37 cellular contexts compared by ENCODE assay signal in the genomic region with DNA sequence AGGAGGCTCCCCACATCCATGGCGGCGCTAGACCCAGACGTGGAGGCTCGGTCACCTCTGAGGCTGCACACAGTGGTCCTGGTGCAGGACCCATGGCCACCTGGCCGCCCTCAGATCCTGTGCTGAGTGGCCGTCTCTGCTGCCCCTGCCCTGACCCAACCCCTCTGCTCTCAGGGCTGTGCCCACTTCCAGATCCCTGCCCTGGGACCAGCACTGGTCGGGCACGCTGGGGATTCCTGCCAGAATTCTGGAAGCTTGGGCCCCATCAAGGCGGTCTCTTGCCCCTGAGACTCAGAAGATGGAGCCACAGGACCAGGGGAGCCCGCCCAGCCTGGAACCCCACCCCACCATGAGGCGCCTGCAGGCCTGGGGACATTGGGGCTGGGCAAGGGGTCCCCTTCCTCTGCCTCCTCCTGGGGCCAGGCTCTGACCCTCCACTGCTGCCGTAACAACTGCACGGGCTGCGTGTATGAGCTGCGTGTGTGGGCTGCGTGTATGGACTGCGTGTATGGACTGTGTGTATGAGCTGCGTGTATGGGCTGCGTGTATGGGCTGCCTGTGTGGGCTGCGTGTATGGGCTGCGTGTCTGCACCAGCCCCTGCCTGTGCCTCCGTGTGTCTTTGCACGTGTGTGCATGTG. TPM values are rescaled to one million over a fixed set of nuclear protein-coding genes. Genes with fewer than 3 reads are reported as not detected.
DNase-seq lines count a peak whose midpoint lies in the region; ATAC-seq and TF ChIP-seq lines count a peak whose summit lies in the region.
"Had no signal": no experiment of that assay in that cellular context is flagged by ENCODE, and none has a peak within 500 bp of the region (broad histone marks: within the 10 kb centered on the region; RNA-seq: fewer than 3 reads in every experiment).

No MANE protein-coding gene starts in this region.

- H2BK5ac ChIP-seq in mesendoderm (ENCODE audit: low read length) = peak overlapping the region; percentile 96

- H3K4ac ChIP-seq in mesendoderm (ENCODE audit: low read depth, low read length) = peak overlapping the region; percentile 96

- WGBS in mesendoderm (ENCODE audit: extremely low coverage, insufficient coverage, low lambda C conversion rate) = no CpG with 5 or more reads among the region's 23 CpGs

- ATAC-seq in GM18519 (IDR thresholded peaks at IDR 0.05; ENCODE audit: low FRiP score, unreplicated experiment) (no peak), HG03378 (IDR thresholded peaks at IDR 0.05; ENCODE audit: unreplicated experiment) (no peak)
- ATAC-seq: activated CD4-positive, CD25-positive, alpha-beta regulatory T cell treated with anti-CD3 and anti-CD28 coated beads, Interleukin-2, amount 50 U/mL, for 24 hours; activated naive CD4-positive, alpha-beta T cell treated with anti-CD3 and anti-CD28 coated beads, Interleukin-2, amount 50 U/mL, for 72 hours; activated T-helper 17 cell treated with anti-CD3 and anti-CD28 coated beads, Interleukin-2, amount 50 U/mL, for 72 hours; effector memory CD8-positive, alpha-beta T cell; esophagus mucosa; heart left ventricle; left cardiac atrium; right lobe of liver; T-cell had no signal

- H2BK15ac ChIP-seq in mesendoderm (replicated peaks; ENCODE audit: low read depth) = no peak overlapping the region

- H3K27me3 ChIP-seq in mesendoderm (ENCODE audit: insufficient read depth, low read length, poor library complexity) = no peaks in the 10 kb centered on the region
- H3K27me3 ChIP-seq: cardiac muscle cell, heart left ventricle, right lobe of liver had no signal

- peaks cover 6% of the 10 kb centered on the region for H3K27me3 Mint-ChIP-seq in brain

- no peak overlapping the region for H3K4me2 ChIP-seq in mesendoderm (ENCODE audit: low read length)

- peaks cover 62% of the 10 kb centered on the region for H3K4me1 Mint-ChIP-seq in brain
- H3K4me1 Mint-ChIP-seq: activated T-helper 17 cell treated with anti-CD3 and anti-CD28 coated beads, Interleukin-2, amount 50 U/mL, for 72 hours; T-cell had no signal

- TF ChIP-seq CTCF in 22Rv1 (IDR thresholded peaks at IDR 0.05) (no peak), brain (conservative IDR thresholded peaks at IDR 0.05) (no peak)

- peak overlapping the region; percentile 90 for H3K23ac ChIP-seq in mesendoderm (ENCODE audit: low read length)

- no peak overlapping the region for H3K4me3 ChIP-seq in mesendoderm (ENCODE audit: low read length)
- H3K4me3 ChIP-seq: cardiac muscle cell, HAP-1, heart left ventricle, right lobe of liver had no signal

- H3K4me1 ChIP-seq in mesendoderm (ENCODE audit: control insufficient read depth, low read depth, low read length) = peaks cover 27% of the 10 kb centered on the region
- H3K4me1 ChIP-seq: parathyroid adenoma, right lobe of liver had no signal

- H3K79me1 ChIP-seq in mesendoderm (ENCODE audit: low read length) = no peaks in the 10 kb centered on the region

- H3K27ac Mint-ChIP-seq in brain = peak overlapping the region; percentile 6 to 100 (median 85)
- H3K27ac Mint-ChIP-seq: activated naive CD4-positive, alpha-beta T cell treated with anti-CD3 and anti-CD28 coated beads, Interleukin-2, amount 50 U/mL, for 72 hours; activated T-helper 17 cell treated with anti-CD3 and anti-CD28 coated beads, Interleukin-2, amount 50 U/mL, for 72 hours; CD4-positive, alpha-beta T cell; effector memory CD8-positive, alpha-beta T cell; naive B cell; T-cell had no signal

- H3K79me2 ChIP-seq in mesendoderm (ENCODE audit: control insufficient read depth, insufficient read depth, low read length) = no peaks in the 10 kb centered on the region
- H3K79me2 ChIP-seq: parathyroid adenoma had no signal

- H3K18ac ChIP-seq in mesendoderm (ENCODE audit: low read length) = peak overlapping the region; percentile 11

- DNase-seq in mesendoderm = no peak
- peak; percentile 58 for DNase-seq in posterior vena cava (ENCODE audit: low spot score)
- no peak for DNase-seq in NAMALWA (ENCODE audit: low spot score)
- no peak for DNase-seq in OCI-M2 (lab: John Stamatoyannopoulos, UW; ENCODE audit: unreplicated experiment)
- DNase-seq: activated CD4-positive, alpha-beta T cell treated with anti-CD3 and anti-CD28 coated beads, Interleukin-2, amount 50 U/mL, for 48 hours; activated CD8-positive, alpha-beta memory T cell treated with anti-CD3 and anti-CD28 coated beads, Interleukin-2, amount 50 U/mL, for 48 hours; AML-193; anterior cingulate cortex; cortex of kidney; DMS 273 treated with DMSO at 0.1 percent for 48 hours; effector memory CD8-positive, alpha-beta T cell; foreskin fibroblast; KG1; left cardiac atrium; naive B cell; NCI-H1417 treated with DMSO at 0.1 percent for 48 hours; NCI-H2107; NCI-H446; NCI-H774; stimulated activated naive CD4-positive, alpha-beta T cell; T-cell had no signal

- H3K27ac ChIP-seq in 22Rv1 (peak overlapping the region; percentile 100), mesendoderm (ENCODE audit: low read depth, low read length) (no peak overlapping the region)
- H3K27ac ChIP-seq: heart left ventricle, parathyroid adenoma, right lobe of liver had no signal

- intact Hi-C loops in posterior vena cava (cut with DNase I) = no loop called here

- H3K36me3 Mint-ChIP-seq in brain = no peaks in the 10 kb centered on the region
- H3K36me3 Mint-ChIP-seq: activated naive CD4-positive, alpha-beta T cell treated with anti-CD3 and anti-CD28 coated beads, Interleukin-2, amount 50 U/mL, for 72 hours; naive B cell; T-cell had no signal

- H3K4me3 Mint-ChIP-seq in brain = peak overlapping the region in 1 of 5 experiments; percentile 19
- H3K4me3 Mint-ChIP-seq: activated T-helper 17 cell treated with anti-CD3 and anti-CD28 coated beads, Interleukin-2, amount 50 U/mL, for 72 hours; CD4-positive, alpha-beta T cell; effector memory CD8-positive, alpha-beta T cell; T-cell had no signal

- peak overlapping the region; percentile 97 for H3K56ac ChIP-seq in mesendoderm (ENCODE audit: low read length)

- no peak overlapping the region for H2BK120ac ChIP-seq in mesendoderm (ENCODE audit: low read depth, low read length)

- H3K36me3 ChIP-seq in mesendoderm (ENCODE audit: control insufficient read depth, insufficient read depth, low read length) = no peaks in the 10 kb centered on the region
- H3K36me3 ChIP-seq: cardiac muscle cell, HAP-1, heart left ventricle, right lobe of liver had no signal

- H4K8ac ChIP-seq in mesendoderm (ENCODE audit: low read depth, low read length) = no peak overlapping the region

- H2AK5ac ChIP-seq in mesendoderm (ENCODE audit: low read length) = peak overlapping the region; percentile 100

- peaks cover 0 to 5% (median 0%) of the 10 kb centered on the region in 5 experiments for H3K9me3 Mint-ChIP-seq in brain
- H3K9me3 Mint-ChIP-seq: activated naive CD4-positive, alpha-beta T cell treated with anti-CD3 and anti-CD28 coated beads, Interleukin-2, amount 50 U/mL, for 72 hours; activated T-helper 17 cell treated with anti-CD3 and anti-CD28 coated beads, Interleukin-2, amount 50 U/mL, for 72 hours; CD4-positive, alpha-beta T cell; effector memory CD8-positive, alpha-beta T cell; naive B cell; T-cell had no signal

- H4K5ac ChIP-seq in mesendoderm (ENCODE audit: low read length) = no peak overlapping the region

- peak overlapping the region; percentile 33 for H3K9ac ChIP-seq in mesendoderm (ENCODE audit: low read length)
- H3K9ac ChIP-seq: parathyroid adenoma had no signal

RNA-seq across cellular contexts. Expression of gene IGLL1, which starts 48.7 kb away (rescaled TPM):
- not detected for polyA plus RNA-seq in brain (ENCODE audit: insufficient read depth, low read depth, low replicate concordance)
- polyA plus RNA-seq in mesendoderm (2013, experiment 1 of 2) = not detected
- not detected for polyA plus RNA-seq in mesendoderm (2013, experiment 2 of 2)
- not detected for total RNA-seq in posterior vena cava
- total RNA-seq: activated naive CD4-positive, alpha-beta T cell treated with anti-CD3 and anti-CD28 coated beads, Interleukin-2, amount 50 U/mL, for 72 hours; activated T-helper 17 cell treated with anti-CD3 and anti-CD28 coated beads, Interleukin-2, amount 50 U/mL, for 72 hours; cardiac muscle cell; CD4-positive, alpha-beta T cell; esophagus mucosa; heart left ventricle; left cardiac atrium; right lobe of liver; SK-MEL-5; temporal lobe had no signal
- polyA plus RNA-seq: cardiac muscle cell, heart left ventricle had no signal
